In the genomic region with DNA sequence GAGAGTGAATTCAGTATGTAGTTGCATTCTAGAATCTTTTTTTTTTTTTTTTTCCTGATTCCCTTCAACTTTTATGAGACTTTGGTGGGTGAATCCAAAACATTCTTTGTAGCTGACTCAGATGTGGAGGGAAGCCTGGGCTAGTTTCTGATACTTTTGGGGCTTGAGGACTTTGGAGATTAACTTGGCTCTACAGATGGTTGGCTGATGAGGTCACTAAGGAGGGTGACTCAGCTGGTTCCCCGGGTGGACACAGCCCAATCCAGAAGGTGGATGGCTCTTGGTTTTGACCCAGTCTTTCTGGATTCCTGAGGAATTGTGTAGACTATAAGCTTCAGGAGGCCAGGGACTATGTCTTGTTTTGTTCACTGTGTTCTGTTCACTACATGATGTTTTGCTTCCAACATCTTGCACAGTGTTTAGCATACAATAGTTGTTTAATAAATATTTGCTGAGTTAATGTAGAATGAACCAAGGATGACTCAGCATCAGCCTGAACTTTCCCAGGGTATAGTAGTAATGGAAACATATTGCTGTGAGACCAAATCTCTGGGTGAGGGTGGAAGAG, we compare ENCODE assay signal across 10 cellular contexts. TPM values are rescaled to one million over a fixed set of nuclear protein-coding genes. Genes with fewer than 3 reads are reported as not detected.
DNase-seq lines count a peak whose midpoint lies in the region; ATAC-seq and TF ChIP-seq lines count a peak whose summit lies in the region.
"Had no signal": no experiment of that assay in that cellular context is flagged by ENCODE, and none has a peak within 500 bp of the region (broad histone marks: within the 10 kb centered on the region; RNA-seq: fewer than 3 reads in every experiment).

No MANE protein-coding gene starts in this region.

- no peaks in the 10 kb centered on the region for H3K9me3 Mint-ChIP-seq in GM23338
- H3K9me3 Mint-ChIP-seq in naive thymus-derived CD8-positive, alpha-beta T cell, result no peaks in the 10 kb centered on the region
- H3K9me3 Mint-ChIP-seq in stimulated activated effector memory CD8-positive, alpha-beta T cell treated with anti-CD3 and anti-CD28 coated beads, Interleukin-12 subunit alpha, Interleukin-12 subunit beta, amount 100 ng/mL, for 72 hours, result no peaks in the 10 kb centered on the region

- TF ChIP-seq CTCF in GM23338 (conservative IDR thresholded peaks at IDR 0.05; ENCODE audit: low read depth in 2 of 2), result no peak
- no peak for TF ChIP-seq CTCF in fibroblast of pulmonary artery (IDR thresholded peaks at IDR 0.05; ENCODE audit: low read length, missing control alignments)
- no peak for TF ChIP-seq CTCF in retinal pigment epithelial cell (conservative IDR thresholded peaks at IDR 0.05; ENCODE audit: low read depth, low read length)

- H3K79me2 ChIP-seq in GM23338 (replicated peaks; ENCODE audit: insufficient read depth), result no peaks in the 10 kb centered on the region

- H2AFZ ChIP-seq in GM23338, result no peak overlapping the region

- in situ Hi-C loops in SK-MEL-5 (cut with HindIII; ENCODE audit: low pct_unique_long_range_greater_than_20kb, low sequenced_read_pairs), result no loop called here

- H4K20me1 ChIP-seq in GM23338 (replicated peaks; ENCODE audit: insufficient read depth), result no peaks in the 10 kb centered on the region

- H3K4me2 ChIP-seq in GM23338, result no peak overlapping the region

- peak overlapping the region; percentile 66 for H3K27ac Mint-ChIP-seq in GM23338
- H3K27ac Mint-ChIP-seq in naive thymus-derived CD8-positive, alpha-beta T cell, result no peak overlapping the region
- H3K27ac Mint-ChIP-seq in stimulated activated effector memory CD8-positive, alpha-beta T cell treated with anti-CD3 and anti-CD28 coated beads, Interleukin-12 subunit alpha, Interleukin-12 subunit beta, amount 100 ng/mL, for 72 hours, result no peak overlapping the region

- no peaks in the 10 kb centered on the region for H3K36me3 Mint-ChIP-seq in GM23338 (ENCODE audit: low read depth)
- H3K36me3 Mint-ChIP-seq in naive thymus-derived CD8-positive, alpha-beta T cell, result no peaks in the 10 kb centered on the region
- no peaks in the 10 kb centered on the region for H3K36me3 Mint-ChIP-seq in stimulated activated effector memory CD8-positive, alpha-beta T cell treated with anti-CD3 and anti-CD28 coated beads, Interleukin-12 subunit alpha, Interleukin-12 subunit beta, amount 100 ng/mL, for 72 hours

- peaks cover 2% of the 10 kb centered on the region for H3K4me1 Mint-ChIP-seq in GM23338
- peaks cover 0 to 1% (median 0%) of the 10 kb centered on the region in 4 donors for H3K4me1 Mint-ChIP-seq in naive thymus-derived CD8-positive, alpha-beta T cell
- H3K4me1 Mint-ChIP-seq in stimulated activated effector memory CD8-positive, alpha-beta T cell treated with anti-CD3 and anti-CD28 coated beads, Interleukin-12 subunit alpha, Interleukin-12 subunit beta, amount 100 ng/mL, for 72 hours, result no peaks in the 10 kb centered on the region

- ATAC-seq in GM23338 (no peak), GM21619 (IDR thresholded peaks at IDR 0.05; ENCODE audit: unreplicated experiment) (no peak)
- no peak for ATAC-seq in naive thymus-derived CD8-positive, alpha-beta T cell
- no peak for ATAC-seq in stimulated activated effector memory CD8-positive, alpha-beta T cell treated with anti-CD3 and anti-CD28 coated beads, Interleukin-12 subunit alpha, Interleukin-12 subunit beta, amount 100 ng/mL, for 72 hours

- DNase-seq in GM23338 (ENCODE audit: low spot score), result no peak
- DNase-seq in SK-MEL-5 (ENCODE audit: low read depth, low spot score), result peak; percentile 4
- DNase-seq in fibroblast of pulmonary artery (ENCODE audit: low read depth), result peak; percentile 97
- peak; percentile 97 for DNase-seq in retinal pigment epithelial cell (ENCODE audit: low read depth)
- DNase-seq in naive thymus-derived CD8-positive, alpha-beta T cell, result no peak
- DNase-seq in NCI-H146 (lab: John Stamatoyannopoulos, UW), result no peak
- DNase-seq in stimulated activated effector memory CD8-positive, alpha-beta T cell treated with anti-CD3 and anti-CD28 coated beads, Interleukin-12 subunit alpha, Interleukin-12 subunit beta, amount 100 ng/mL, for 72 hours (ENCODE audit: low spot score in 2 of 2), result no peak
- DNase-seq: activated CD8-positive, alpha-beta memory T cell treated with anti-CD3 and anti-CD28 coated beads, Interleukin-2, amount 50 U/mL, for 48 hours; NCI-H748 treated with DMSO at 0.1 percent for 48 hours had no signal

- H3K36me3 ChIP-seq in GM23338 (ENCODE audit: insufficient read depth), result no peaks in the 10 kb centered on the region

- H3K4me1 ChIP-seq in GM23338 (ENCODE audit: insufficient read depth), result no peaks in the 10 kb centered on the region

- H3F3A ChIP-seq in GM23338 (replicated peaks; ENCODE audit: low read depth), result no peaks in the 10 kb centered on the region

- H3K27ac ChIP-seq in GM23338 (ENCODE audit: low read depth), result no peak overlapping the region

- H3K4me3 ChIP-seq in GM23338 (no peak overlapping the region), fibroblast of pulmonary artery (replicated peaks; ENCODE audit: low read depth, low read length) (no peak overlapping the region), retinal pigment epithelial cell (ENCODE audit: low read length) (no peak overlapping the region)

- no peaks in the 10 kb centered on the region for H3K27me3 Mint-ChIP-seq in GM23338 (ENCODE audit: insufficient read depth, low read depth, poor library complexity)
- peaks cover 0 to 24% (median 2%) of the 10 kb centered on the region in 5 donors for H3K27me3 Mint-ChIP-seq in naive thymus-derived CD8-positive, alpha-beta T cell

- H3K9me2 ChIP-seq in GM23338 (ENCODE audit: insufficient read depth), result peaks cover 3% of the 10 kb centered on the region; the same call in 1 of the 2 replicates

- H3K27me3 ChIP-seq in GM23338 (ENCODE audit: insufficient read depth), result no peaks in the 10 kb centered on the region

- POLR2A ChIA-PET in naive thymus-derived CD8-positive, alpha-beta T cell (lab: Charles Lee), result no interaction called here

- no peak overlapping the region for H3K4me3 Mint-ChIP-seq in GM23338
- no peak overlapping the region for H3K4me3 Mint-ChIP-seq in naive thymus-derived CD8-positive, alpha-beta T cell
- H3K4me3 Mint-ChIP-seq in stimulated activated effector memory CD8-positive, alpha-beta T cell treated with anti-CD3 and anti-CD28 coated beads, Interleukin-12 subunit alpha, Interleukin-12 subunit beta, amount 100 ng/mL, for 72 hours, result no peak overlapping the region

RNA-seq across cellular contexts. Expression of gene LAMA3, which starts 30.5 kb away (rescaled TPM):
- total RNA-seq in GM23338 (2014; rRNA removed; shearing (Covaris generic)), result 2.6 and 4.9 TPM in 2 replicates
- 3.3 and 3.9 TPM in 2 replicates for polyA plus RNA-seq in GM23338 (2016; fragmentation: Nextera tagmentation; extraction: Ambion mirVana)
- total RNA-seq in SK-MEL-5 (2014; rRNA removed; shearing (Covaris generic)), result 0.67 and 1.1 TPM in 2 replicates
- polyA plus RNA-seq in SK-MEL-5 (2015; cell fraction: cytosol; rRNA removed), result 0.20 and 0.29 TPM in 2 replicates
- 3.5 and 3.9 TPM in 2 replicates for polyA plus RNA-seq in SK-MEL-5 (2015; cell fraction: nucleus; rRNA removed)
- not detected for total RNA-seq in naive thymus-derived CD8-positive, alpha-beta T cell
- polyA plus RNA-seq in naive thymus-derived CD8-positive, alpha-beta T cell, result not detected

RNA-seq across cellular contexts. Expression of gene ANKRD29, which starts 57.0 kb away (rescaled TPM):
- total RNA-seq in GM23338 (2014; rRNA removed; shearing (Covaris generic)), result 6.6 and 16.9 TPM in 2 replicates
- 36.6 and 38.2 TPM in 2 replicates for polyA plus RNA-seq in GM23338 (2016; fragmentation: Nextera tagmentation; extraction: Ambion mirVana)
- 3.2 and 3.4 TPM in 2 replicates for total RNA-seq in SK-MEL-5 (2014; rRNA removed; shearing (Covaris generic))
- 2.1 and 4.6 TPM in 2 replicates for polyA plus RNA-seq in SK-MEL-5 (2015; cell fraction: cytosol; rRNA removed)
- polyA plus RNA-seq in SK-MEL-5 (2015; cell fraction: nucleus; rRNA removed), result 14.8 and 15.3 TPM in 2 replicates
- total RNA-seq in naive thymus-derived CD8-positive, alpha-beta T cell, result not detected
- polyA plus RNA-seq in naive thymus-derived CD8-positive, alpha-beta T cell, result not detected

Comparison
In these comparisons a context has a peak if more than half of its experiments do, and no peak if none do; other contexts are left out.
1. DNase-seq: peak in SK-MEL-5 (single experiment), fibroblast of pulmonary artery (single experiment) and retinal pigment epithelial cell (single experiment); none in GM23338 (single experiment), naive thymus-derived CD8-positive, alpha-beta T cell (0 of 10), NCI-H146 (single experiment) and stimulated activated effector memory CD8-positive, alpha-beta T cell treated with anti-CD3 and anti-CD28 coated beads, Interleukin-12 subunit alpha, Interleukin-12 subunit beta, amount 100 ng/mL, for 72 hours (0 of 2).